In the genomic region with DNA sequence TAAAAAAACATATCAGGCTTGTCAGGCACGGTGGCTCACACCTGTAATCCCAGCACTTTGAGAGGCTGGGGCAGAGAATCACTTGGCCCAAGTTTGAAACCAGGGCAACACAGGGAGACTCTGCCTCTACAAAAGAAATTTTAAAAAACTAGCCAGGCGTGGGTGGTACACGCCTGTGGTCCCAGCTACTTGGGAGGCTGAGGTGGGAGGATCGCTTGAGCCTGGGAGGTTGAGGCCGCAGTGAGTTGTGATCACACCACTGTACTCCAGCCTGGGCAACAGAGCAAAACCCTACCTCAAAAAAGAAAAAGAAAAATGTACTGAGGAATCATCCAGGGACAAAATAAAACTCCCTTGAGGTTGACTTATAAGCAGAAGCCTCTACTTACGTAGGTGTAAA, we compare ENCODE assay signal across 16 cellular contexts.
DNase-seq lines count a peak whose midpoint lies in the region; ATAC-seq, FAIRE-seq and TF ChIP-seq lines count a peak whose summit lies in the region.
"Had no signal": no experiment of that assay in that cellular context is flagged by ENCODE, and none has a peak within 500 bp of the region (broad histone marks: within the 10 kb centered on the region; RNA-seq: fewer than 3 reads in every experiment).

No MANE protein-coding gene starts in this region.

- H3K4me1 ChIP-seq in HepG2 (ENCODE audit: insufficient read depth, low read length) (peaks cover 73% of the 10 kb centered on the region), right lobe of liver (peaks cover 0 to 57% (median 20%) of the 10 kb centered on the region in 4 donors), left lung (peaks cover 28 to 78% of the 10 kb centered on the region in 2 donors), upper lobe of right lung (peaks cover 37% of the 10 kb centered on the region)

- no peaks in the 10 kb centered on the region for H3K9me3 Mint-ChIP-seq in activated B cell treated with CpG ODN at 0.5 μM for 24 hours
- H3K9me3 Mint-ChIP-seq: T-helper 1 cell treated with Interleukin-12 subunit alpha and Interleukin-12 subunit beta and Interleukin-4 antibody, amounts not matched to agents 30 μg/mL and 1 μg/mL, for 36 hours had no signal

- no peak for DNase-seq in HepG2 (ENCODE audit: low spot score)
- DNase-seq in right lobe of liver = no peak
- no peak for DNase-seq in activated B cell treated with CpG ODN at 0.5 μM for 24 hours
- no peak for DNase-seq in left lung
- no peak for DNase-seq in upper lobe of right lung
- no peak for DNase-seq in ureter (ENCODE audit: low spot score)
- DNase-seq in GF-D8 (lab: John Stamatoyannopoulos, UW) = no peak
- DNase-seq: Caco-2; effector CD4-positive, alpha-beta T cell; MG63; NCI-H1694; NCI-H446; SHP77 had no signal

- no peak overlapping the region for H3K9ac ChIP-seq in HepG2 (ENCODE audit: insufficient read depth, low read depth, low read length)

- POLR2A ChIA-PET in HepG2 (lab: Yijun Ruan, JAX) = no interaction called here
- POLR2A ChIA-PET in activated B cell treated with CpG ODN at 0.5 μM for 24 hours (lab: Charles Lee) = interaction anchor here (0.6 to 1.2 kb wide), 2 partner anchors 77 to 158 kb away, joined by 3 to 4 read pairs; no protein-coding TSS in a partner anchor

- H3K27ac ChIP-seq in HepG2 (ENCODE audit: extremely low read length, insufficient read depth, low read length) = peak overlapping the region; percentile 60
- peak overlapping the region in 1 of 3 donors; percentile 69 for H3K27ac ChIP-seq in right lobe of liver
- H3K27ac ChIP-seq in left lung = peak overlapping the region; percentile 17 to 68
- H3K27ac ChIP-seq in upper lobe of right lung = peak overlapping the region; percentile 39

- H2AFZ ChIP-seq in HepG2 (ENCODE audit: low read length) = no peak overlapping the region

- CTCF ChIA-PET in HepG2 (lab: Yijun Ruan, JAX; ENCODE audit: low intra/inter-chr PET ratio, low total read pairs) (no interaction called here), activated B cell treated with CpG ODN at 0.5 μM for 24 hours (lab: Charles Lee) (interaction anchor here (1.1 to 1.4 kb wide), 2 partner anchors 8 to 13 kb away, joined by 4 read pairs; no protein-coding TSS in a partner anchor)

- ATAC-seq in HepG2 (no peak), right lobe of liver (no peak), activated B cell treated with CpG ODN at 0.5 μM for 24 hours (ENCODE audit: low read depth) (no peak), left lung (no peak), upper lobe of right lung (no peak), GM19035 (IDR thresholded peaks at IDR 0.05; ENCODE audit: unreplicated experiment) (no peak)

- H3K9me3 ChIP-seq in HepG2 (ENCODE audit: low read length) (no peaks in the 10 kb centered on the region), right lobe of liver (no peaks in the 10 kb centered on the region), left lung (no peaks in the 10 kb centered on the region), upper lobe of right lung (no peaks in the 10 kb centered on the region)
- H3K9me3 ChIP-seq: Caco-2, MG63, right atrium auricular region had no signal

- TF ChIP-seq POLR2A in HepG2 (IDR thresholded peaks at IDR 0.05; ENCODE audit: insufficient read depth in 1 of 2, low read depth in 2 of 2, low read length in 2 of 2) = no peak
- no peak for TF ChIP-seq POLR2A in right lobe of liver (IDR thresholded peaks at IDR 0.05)

- BruUV-seq in HepG2 (replicated peaks; lab: Mats Ljungman, UMichigan) = no TSS peak

- no peaks in the 10 kb centered on the region for H3K27me3 Mint-ChIP-seq in activated B cell treated with CpG ODN at 0.5 μM for 24 hours

- H3K36me3 ChIP-seq in HepG2 (replicated peaks in 1 of 2; ENCODE audit: control insufficient read depth in 1 of 2, insufficient read depth in 2 of 2, low read length in 2 of 2) = peaks cover 19 to 74% of the 10 kb centered on the region in 2 experiments
- H3K36me3 ChIP-seq in right lobe of liver = peaks cover 0 to 22% (median 13%) of the 10 kb centered on the region in 4 donors
- H3K36me3 ChIP-seq in left lung = peaks cover 0 to 88% of the 10 kb centered on the region in 2 donors
- peaks cover 74% of the 10 kb centered on the region for H3K36me3 ChIP-seq in upper lobe of right lung

- intact Hi-C loops in HepG2 (cut with micrococcal nuclease; ENCODE audit: unreplicated experiment) (no loop called here), right lobe of liver (cut with DNase I) (no loop called here), activated B cell treated with CpG ODN at 0.5 μM for 24 hours (cut with micrococcal nuclease) (no loop called here), left lung (cut with DNase I) (no loop called here), upper lobe of right lung (cut with DNase I) (no loop called here)

- H3K27ac Mint-ChIP-seq in activated B cell treated with CpG ODN at 0.5 μM for 24 hours = peak overlapping the region; percentile 3

- peaks cover 6% of the 10 kb centered on the region; the same call in 1 of the 2 replicates for H4K20me1 ChIP-seq in HepG2 (ENCODE audit: insufficient read depth, low read length)

- H3K4me3 Mint-ChIP-seq in activated B cell treated with CpG ODN at 0.5 μM for 24 hours = no peak overlapping the region
- H3K4me3 Mint-ChIP-seq: T-helper 1 cell treated with Interleukin-12 subunit alpha and Interleukin-12 subunit beta and Interleukin-4 antibody, amounts not matched to agents 30 μg/mL and 1 μg/mL, for 36 hours had no signal

- H3K27me3 ChIP-seq in HepG2 (ENCODE audit: control insufficient read depth in 1 of 2, insufficient read depth in 2 of 2, low read length in 2 of 2) (no peaks in the 10 kb centered on the region), right lobe of liver (no peaks in the 10 kb centered on the region), left lung (no peaks in the 10 kb centered on the region), upper lobe of right lung (no peaks in the 10 kb centered on the region)
- H3K27me3 ChIP-seq: MG63, right atrium auricular region had no signal

- FAIRE-seq in HepG2 (lab: Jason Lieb, UNC) = no peak

- no peak for TF ChIP-seq EP300 in HepG2 (IDR thresholded peaks at IDR 0.05; ENCODE audit: low read depth in 2 of 2, low read length in 2 of 2)
- TF ChIP-seq EP300 in HepG2 (CRISPR knock-in tag; IDR thresholded peaks at IDR 0.05; ENCODE audit: borderline replicate concordance) = no peak

- H3K36me3 Mint-ChIP-seq in activated B cell treated with CpG ODN at 0.5 μM for 24 hours (ENCODE audit: low read depth) = peaks cover 87% of the 10 kb centered on the region

- 98% methylated on average over 6 of the region's 6 CpGs for WGBS in HepG2 (ENCODE audit: low lambda C conversion rate)
- WGBS in right lobe of liver (ENCODE audit: insufficient coverage, low coverage, low lambda C conversion rate, missing lambda C conversion rate) = 89% methylated on average over 5 of the region's 6 CpGs

- in situ Hi-C loops in HepG2 (cut with HindIII; ENCODE audit: extremely low pct_ligation_motif_present, low pct_unique_long_range_greater_than_20kb) = no loop called here

- H3K79me2 ChIP-seq in HepG2 (ENCODE audit: insufficient read depth, low read length) = peaks cover 48% of the 10 kb centered on the region

- H3K4me3 ChIP-seq in HepG2 (replicated peaks in 1 of 3; ENCODE audit: insufficient read depth in 1 of 3, low read depth in 2 of 3, low read length in 3 of 3) (no peak overlapping the region), right lobe of liver (peak overlapping the region in 1 of 3 donors; percentile 15), left lung (no peak overlapping the region), upper lobe of right lung (no peak overlapping the region)
- H3K4me3 ChIP-seq: MG63, right atrium auricular region had no signal

- H3K4me1 Mint-ChIP-seq in activated B cell treated with CpG ODN at 0.5 μM for 24 hours = peaks cover 5% of the 10 kb centered on the region

- H3K4me2 ChIP-seq in HepG2 (ENCODE audit: low read depth, low read length) = no peak overlapping the region

- TF ChIP-seq CTCF in HepG2 (CRISPR knock-in tag; IDR thresholded peaks at IDR 0.05) (no peak), right lobe of liver (IDR thresholded peaks at IDR 0.05) (no peak), activated B cell treated with CpG ODN at 0.5 μM for 24 hours (IDR thresholded peaks at IDR 0.05) (no peak), left lung (IDR thresholded peaks at IDR 0.05) (no peak), upper lobe of right lung (IDR thresholded peaks at IDR 0.05) (no peak)

- no peak for TF ChIP-seq RAD21 in HepG2 (CRISPR knock-in tag; IDR thresholded peaks at IDR 0.05)

TF ChIP-seq in HepG2, 621 proteins besides CTCF, POLR2A, EP300 and RAD21:
- TF ChIP-seq ZNF770 (CRISPR knock-in tag; IDR thresholded peaks at IDR 0.05) (peak; percentile 62; the same call in 1 of the 2 replicates), ZBTB20 (CRISPR knock-in tag; IDR thresholded peaks at IDR 0.05; ENCODE audit: borderline replicate concordance, low read depth) (no peak), HCFC1 (IDR thresholded peaks at IDR 0.05; ENCODE audit: low read depth, low read length) (no peak), TEF (CRISPR knock-in tag; IDR thresholded peaks at IDR 0.05) (no peak), ZNF383 (CRISPR knock-in tag; IDR thresholded peaks at IDR 0.05; ENCODE audit: borderline replicate concordance) (no peak)
